Comparison of ENCODE assay signal across 8 cellular contexts in the genomic region with DNA sequence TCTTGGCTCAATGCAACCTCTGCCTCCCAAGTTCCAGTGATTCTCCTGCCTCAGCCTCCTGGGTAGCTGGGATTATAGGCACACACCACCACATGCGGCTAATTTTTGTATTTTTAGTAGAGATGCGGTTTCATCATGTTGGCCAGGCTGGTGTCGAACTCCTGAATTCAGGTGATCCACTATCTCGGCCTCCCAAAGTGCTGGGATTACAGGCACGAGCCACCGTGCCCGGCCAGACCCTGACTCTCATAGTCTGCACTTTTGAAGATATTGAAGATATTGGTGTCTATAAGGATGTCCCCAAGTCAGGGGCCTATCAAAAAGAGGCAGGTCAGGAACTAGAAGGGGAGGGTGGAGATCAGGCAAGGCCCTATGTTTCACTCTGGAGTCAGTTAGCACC. TPM values are rescaled to one million over a fixed set of nuclear protein-coding genes. Genes with fewer than 3 reads are reported as not detected.
"Had no signal": no experiment of that assay in that cellular context is flagged by ENCODE, and none has a peak within 500 bp of the region (broad histone marks: within the 10 kb centered on the region; RNA-seq: fewer than 3 reads in every experiment).

No MANE protein-coding gene starts in this region.

RNA-seq across cellular contexts. Expression of gene P2RY2, which starts 20.3 kb away (rescaled TPM):
- total RNA-seq: activated CD4-positive, alpha-beta T cell treated with anti-CD3 and anti-CD28 coated beads for 36 hours; activated CD4-positive, alpha-beta T cell treated with anti-CD3 and anti-CD28 coated beads, Interleukin-2, amount 10 ng/mL, durations not matched to agents 7 days and 5 days; activated CD8-positive, alpha-beta T cell treated with anti-CD3 and anti-CD28 coated beads, Interleukin-2, amount 10 ng/mL, durations not matched to agents 7 days and 5 days; activated naive CD4-positive, alpha-beta T cell treated with anti-CD3 and anti-CD28 coated beads for 36 hours; activated naive CD4-positive, alpha-beta T cell treated with anti-CD3 and anti-CD28 coated beads, Interleukin-2, amount 50 U/mL, for 72 hours; activated T-helper 2 cell treated with anti-CD3 and anti-CD28 coated beads, Interferon-gamma antibody, Interleukin-2, Interleukin-4, amounts not matched to agents 10 μg/mL and 5 μg/mL and 100 μg/mL, durations not matched to agents 14 hours and 24 hours and 36 hours; OCI-LY7; SJSA1 had no signal
